Comparison of ENCODE assay signal across 22 cellular contexts in genomic region chr18:45009766-45010165, GRCh38.
A peak's percentile ranks its signal among the peaks of the same experiment; 100 is the strongest.
DNase-seq lines count a peak whose midpoint lies in the region; ATAC-seq, FAIRE-seq and TF ChIP-seq lines count a peak whose summit lies in the region.
"Had no signal": no experiment of that assay in that cellular context is flagged by ENCODE, and none has a peak within 500 bp of the region (broad histone marks: within the 10 kb centered on the region; RNA-seq: fewer than 3 reads in every experiment).

No MANE protein-coding gene starts in this region.

- peak overlapping the region; percentile 41 for H3K14ac ChIP-seq in trophoblast cell (ENCODE audit: low read length)

- H3K79me1 ChIP-seq in trophoblast cell (ENCODE audit: low read length) = peaks cover 2% of the 10 kb centered on the region

- no peak overlapping the region for H3K4me2 ChIP-seq in trophoblast cell (ENCODE audit: low read length)

- peaks cover 12 to 17% of the 10 kb centered on the region in 2 experiments for H3K4me1 ChIP-seq in trophoblast cell (ENCODE audit: control insufficient read depth in 1 of 2, insufficient read depth in 2 of 2, low read length in 2 of 2)

- H2AK5ac ChIP-seq in trophoblast cell (ENCODE audit: low read length) = no peak overlapping the region

- ATAC-seq in HG03432 (IDR thresholded peaks at IDR 0.05; ENCODE audit: unreplicated experiment) = peak; percentile 42
- no peak for ATAC-seq in central memory CD8-positive, alpha-beta T cell (replicated peaks; ENCODE audit: extremely low read depth, poor library complexity, severe bottlenecking)
- no peak for ATAC-seq in activated naive CD4-positive, alpha-beta T cell treated with anti-CD3 and anti-CD28 coated beads, Interleukin-2, amount 50 U/mL, for 72 hours
- ATAC-seq: K562, left cardiac atrium had no signal

- no peak overlapping the region for H3K18ac ChIP-seq in trophoblast cell (ENCODE audit: low read length)

- H3K27me3 ChIP-seq in trophoblast cell (ENCODE audit: insufficient read depth, low read length) = no peaks in the 10 kb centered on the region
- H3K27me3 ChIP-seq: esophagus squamous epithelium, tibial nerve had no signal

- no peak overlapping the region for H3K23ac ChIP-seq in trophoblast cell (ENCODE audit: low read length)

- H4K91ac ChIP-seq in trophoblast cell (ENCODE audit: low read depth, low read length) = no peak overlapping the region

- no CpG with 5 or more reads among the region's 5 CpGs for WGBS in trophoblast cell (ENCODE audit: extremely low coverage, insufficient coverage, insufficient read length)

- no peak for TF ChIP-seq POLR2A in GM12891 (IDR thresholded peaks at IDR 0.05; ENCODE audit: low read depth, low read length)

- H3K9me3 Mint-ChIP-seq in central memory CD8-positive, alpha-beta T cell = no peaks in the 10 kb centered on the region
- H3K9me3 Mint-ChIP-seq in activated naive CD4-positive, alpha-beta T cell treated with anti-CD3 and anti-CD28 coated beads, Interleukin-2, amount 50 U/mL, for 72 hours = peaks cover 0 to 3% of the 10 kb centered on the region in 2 donors
- H3K9me3 Mint-ChIP-seq: CD8-positive, alpha-beta memory T cell; stimulated activated naive CD8-positive, alpha-beta T cell treated with anti-CD3 and anti-CD28 coated beads, Interleukin-15, Interleukin-2, amounts not matched to agents 100 ng/mL and 50 ng/mL, for 24 hours; T-helper 1 cell treated with Interleukin-12 subunit alpha and Interleukin-12 subunit beta and Interleukin-4 antibody, amounts not matched to agents 30 μg/mL and 1 μg/mL, for 36 hours had no signal

- no peak overlapping the region for H3K4ac ChIP-seq in trophoblast cell (ENCODE audit: low read depth, low read length)

- no peak overlapping the region for H4K12ac ChIP-seq in trophoblast cell (ENCODE audit: low read depth, low read length)

- H2BK120ac ChIP-seq in trophoblast cell (ENCODE audit: insufficient read depth, low read length, poor library complexity) = no peak overlapping the region

- H2AFZ ChIP-seq in trophoblast cell (ENCODE audit: insufficient read depth, low read length, poor library complexity) = no peak overlapping the region

- H2BK5ac ChIP-seq in trophoblast cell (ENCODE audit: low read depth, low read length, poor library complexity) = no peak overlapping the region

- H3K27me3 Mint-ChIP-seq in central memory CD8-positive, alpha-beta T cell = no peaks in the 10 kb centered on the region
- H3K27me3 Mint-ChIP-seq: CD8-positive, alpha-beta memory T cell; stimulated activated naive CD8-positive, alpha-beta T cell treated with anti-CD3 and anti-CD28 coated beads, Interleukin-15, Interleukin-2, amounts not matched to agents 100 ng/mL and 50 ng/mL, for 24 hours had no signal

- no peak overlapping the region for H4K8ac ChIP-seq in trophoblast cell (ENCODE audit: low read depth, low read length)

- peaks cover 2% of the 10 kb centered on the region for H3K79me2 ChIP-seq in trophoblast cell (ENCODE audit: control insufficient read depth, insufficient read depth, low read length, poor library complexity)

- H3K27ac ChIP-seq in trophoblast cell (ENCODE audit: low read depth, low read length) = no peak overlapping the region
- H3K27ac ChIP-seq: esophagus squamous epithelium, tibial nerve, VCaP had no signal

- no peak overlapping the region for H3K9ac ChIP-seq in trophoblast cell (ENCODE audit: low read length)

- peak overlapping the region; percentile 12 for H3K4me3 Mint-ChIP-seq in central memory CD8-positive, alpha-beta T cell
- H3K4me3 Mint-ChIP-seq: nephron progenitor cell; stimulated activated naive CD8-positive, alpha-beta T cell treated with anti-CD3 and anti-CD28 coated beads, Interleukin-15, Interleukin-2, amounts not matched to agents 100 ng/mL and 50 ng/mL, for 24 hours; T-helper 1 cell treated with Interleukin-12 subunit alpha and Interleukin-12 subunit beta and Interleukin-4 antibody, amounts not matched to agents 30 μg/mL and 1 μg/mL, for 36 hours had no signal

- no peaks in the 10 kb centered on the region for H3K36me3 ChIP-seq in trophoblast cell (ENCODE audit: control insufficient read depth in 1 of 2, insufficient read depth in 2 of 2, low read length in 2 of 2)
- H3K36me3 ChIP-seq: esophagus squamous epithelium, tibial nerve had no signal

- H3K4me3 ChIP-seq in trophoblast cell (ENCODE audit: low read depth, low read length) = no peak overlapping the region
- H3K4me3 ChIP-seq: esophagus squamous epithelium, K562, tibial nerve had no signal

- DNase-seq in GM12891 (ENCODE audit: insufficient read length, low spot score) = no peak
- DNase-seq in central memory CD8-positive, alpha-beta T cell (ENCODE audit: low spot score in 2 of 2) = no peak
- no peak for DNase-seq in trophoblast cell
- DNase-seq in MV-4-11 (lab: John Stamatoyannopoulos, UW) = no peak
- DNase-seq in activated naive CD4-positive, alpha-beta T cell treated with anti-CD3 and anti-CD28 coated beads, Interleukin-2, amount 50 U/mL, for 72 hours (ENCODE audit: low spot score in 2 of 2) = no peak
- DNase-seq in hippocampal formation (lab: John Stamatoyannopoulos, UW) = no peak
- DNase-seq: activated gamma-delta T cell treated with Interleukin-2 at 50 U/mL for 16 hours; amygdala; CD8-positive, alpha-beta memory T cell; esophagus squamous epithelium; left cardiac atrium; NCI-H1694 treated with DMSO at 0.1 percent for 48 hours; NCI-H2227 treated with DMSO at 0.1 percent for 48 hours; nephron progenitor cell; stimulated activated CD4-positive, alpha-beta T cell treated with anti-CD3 and anti-CD28 coated beads, Interleukin-1b, Interleukin-23, amount 100 ng/mL, for 48 hours had no signal

- peaks cover 30% of the 10 kb centered on the region for H3K4me1 Mint-ChIP-seq in central memory CD8-positive, alpha-beta T cell

- H3K9me3 ChIP-seq in trophoblast cell (ENCODE audit: insufficient read depth, low read depth, low read length) = no peaks in the 10 kb centered on the region
- H3K9me3 ChIP-seq: esophagus squamous epithelium, tibial nerve had no signal

- H3K36me3 Mint-ChIP-seq in central memory CD8-positive, alpha-beta T cell (ENCODE audit: insufficient read depth) = peaks cover 6% of the 10 kb centered on the region
- no peaks in the 10 kb centered on the region for H3K36me3 Mint-ChIP-seq in activated naive CD4-positive, alpha-beta T cell treated with anti-CD3 and anti-CD28 coated beads, Interleukin-2, amount 50 U/mL, for 72 hours
- H3K36me3 Mint-ChIP-seq: CD8-positive, alpha-beta memory T cell had no signal

- no peak overlapping the region for H2BK12ac ChIP-seq in trophoblast cell (ENCODE audit: low read length)

- H3K27ac Mint-ChIP-seq in central memory CD8-positive, alpha-beta T cell (ENCODE audit: low read depth) = no peak overlapping the region
- no peak overlapping the region for H3K27ac Mint-ChIP-seq in activated naive CD4-positive, alpha-beta T cell treated with anti-CD3 and anti-CD28 coated beads, Interleukin-2, amount 50 U/mL, for 72 hours
- H3K27ac Mint-ChIP-seq: nephron progenitor cell; stimulated activated naive CD8-positive, alpha-beta T cell treated with anti-CD3 and anti-CD28 coated beads, Interleukin-15, Interleukin-2, amounts not matched to agents 100 ng/mL and 50 ng/mL, for 24 hours; T-helper 1 cell treated with Interleukin-12 subunit alpha and Interleukin-12 subunit beta and Interleukin-4 antibody, amounts not matched to agents 30 μg/mL and 1 μg/mL, for 36 hours had no signal

- peak; percentile 70 for FAIRE-seq in GM12891 (lab: Jason Lieb, UNC)
- FAIRE-seq: K562, RCC 7860 had no signal

TF ChIP-seq in GM12891, 5 proteins besides CTCF, POLR2A, EP300 and RAD21:
- TF ChIP-seq TAF1 (IDR thresholded peaks at IDR 0.05; ENCODE audit: low read depth, low read length) (no peak), POLR2AphosphoS5 (IDR thresholded peaks at IDR 0.05; ENCODE audit: low read depth, low read length) (no peak), SPI1 (IDR thresholded peaks at IDR 0.05; ENCODE audit: low read depth, low read length) (no peak), PAX5 (IDR thresholded peaks at IDR 0.05; ENCODE audit: insufficient read depth, low read length, severe bottlenecking) (no peak), POU2F2 (IDR thresholded peaks at IDR 0.05; ENCODE audit: low read depth, low read length) (no peak)
TF ChIP-seq in GM12891: peak in this region for 0.
